7 cellular contexts compared by ENCODE assay signal in the genomic region with DNA sequence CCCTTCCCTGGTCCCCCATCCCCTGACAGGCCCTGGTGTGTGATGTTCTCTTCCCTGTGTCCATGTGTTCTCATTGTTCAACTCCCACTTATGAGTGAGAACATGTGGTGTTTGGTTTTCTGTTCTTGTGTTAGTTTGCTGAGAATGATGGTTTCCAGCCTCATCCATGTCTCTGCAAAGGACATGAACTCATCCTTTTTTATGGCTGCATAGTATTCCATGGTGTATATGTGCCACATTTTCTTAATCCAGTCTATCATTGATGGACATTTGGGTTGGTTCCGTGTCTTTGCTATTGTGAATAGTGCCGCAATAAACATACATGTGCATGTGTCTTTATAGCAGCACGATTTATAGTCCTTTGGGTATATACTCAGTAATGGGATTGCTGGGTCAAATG. TPM values are rescaled to one million over a fixed set of nuclear protein-coding genes. Genes with fewer than 3 reads are reported as not detected.
"Had no signal": no experiment of that assay in that cellular context is flagged by ENCODE, and none has a peak within 500 bp of the region (broad histone marks: within the 10 kb centered on the region; RNA-seq: fewer than 3 reads in every experiment).

No MANE protein-coding gene starts in this region.

RNA-seq across cellular contexts. Expression of a gene that starts 10.2 kb away (rescaled TPM):
- total RNA-seq: GM23248, H1, H4, H9, HFFc6 had no signal
- polyA plus RNA-seq: GM23248, GM23338 had no signal

RNA-seq across cellular contexts. Expression of a gene that starts 23.7 kb away (rescaled TPM):
- total RNA-seq: GM23248, H1, H4, H7, H9, HFFc6 had no signal
- polyA plus RNA-seq: GM23248, GM23338 had no signal
